1 cellular context compared by ENCODE assay signal in genomic region chr3:149388714-149389417, GRCh38.
A peak's percentile ranks its signal among the peaks of the same experiment; 100 is the strongest.
TF ChIP-seq lines count a peak whose summit lies in the region.

No MANE protein-coding gene starts in this region.

TF ChIP-seq in HepG2, 621 proteins besides CTCF, POLR2A, EP300 and RAD21 (continued from another document and continues in another):
- TF ChIP-seq ZNF326 (CRISPR knock-in tag; IDR thresholded peaks at IDR 0.05; ENCODE audit: borderline replicate concordance) (no peak), HNRNPH1 (optimal IDR thresholded peaks at IDR 0.05; ENCODE audit: low read depth, low read length) (no peak), BCL6 (CRISPR knock-in tag; IDR thresholded peaks at IDR 0.05) (peak; percentile 25; the same call in 1 of the 2 replicates), ZNF816 (CRISPR knock-in tag; IDR thresholded peaks at IDR 0.05; ENCODE audit: borderline replicate concordance) (no peak), SIX4 (CRISPR knock-in tag; IDR thresholded peaks at IDR 0.05) (no peak), PITX1 (CRISPR knock-in tag; IDR thresholded peaks at IDR 0.05) (no peak), PAX8 (CRISPR knock-in tag; IDR thresholded peaks at IDR 0.05; ENCODE audit: borderline replicate concordance) (no peak), SMARCE1 (IDR thresholded peaks at IDR 0.05; ENCODE audit: borderline replicate concordance) (no peak), ZNF367 (CRISPR knock-in tag; IDR thresholded peaks at IDR 0.05; ENCODE audit: borderline replicate concordance) (no peak), ZBTB26 (CRISPR knock-in tag; IDR thresholded peaks at IDR 0.05; ENCODE audit: borderline replicate concordance) (no peak), PRDM10 (CRISPR knock-in tag; IDR thresholded peaks at IDR 0.05; ENCODE audit: low read depth) (no peak), ONECUT2 (CRISPR knock-in tag; IDR thresholded peaks at IDR 0.05) (no peak), ATM (IDR thresholded peaks at IDR 0.05; ENCODE audit: borderline replicate concordance) (no peak), ZNF646 (CRISPR knock-in tag; IDR thresholded peaks at IDR 0.05) (peak; percentile 8; the same call in 1 of the 2 replicates), MXD3 (CRISPR knock-in tag; IDR thresholded peaks at IDR 0.05) (no peak), MED1 (CRISPR knock-in tag; IDR thresholded peaks at IDR 0.05) (peak; percentile 71; the same call in 1 of the 2 replicates), ZNF260 (CRISPR knock-in tag; IDR thresholded peaks at IDR 0.05; ENCODE audit: borderline replicate concordance, low read depth) (no peak), POGZ (CRISPR knock-in tag; IDR thresholded peaks at IDR 0.05) (no peak; the same call in none of the 2 replicates), ZNF83 (CRISPR knock-in tag; IDR thresholded peaks at IDR 0.05; ENCODE audit: borderline replicate concordance) (no peak), ZSCAN21 (CRISPR knock-in tag; IDR thresholded peaks at IDR 0.05; ENCODE audit: borderline replicate concordance) (no peak), ZNF20 (CRISPR knock-in tag; IDR thresholded peaks at IDR 0.05) (no peak), SNAPC2 (CRISPR knock-in tag; IDR thresholded peaks at IDR 0.05) (no peak), ZNF768 (CRISPR knock-in tag; IDR thresholded peaks at IDR 0.05) (no peak), PRDM15 (CRISPR knock-in tag; IDR thresholded peaks at IDR 0.05) (no peak), HMGXB4 (CRISPR knock-in tag; IDR thresholded peaks at IDR 0.05; ENCODE audit: borderline replicate concordance in 1 of 2, low read depth in 1 of 2) (no peak)
- TF ChIP-seq, protein P1, sequence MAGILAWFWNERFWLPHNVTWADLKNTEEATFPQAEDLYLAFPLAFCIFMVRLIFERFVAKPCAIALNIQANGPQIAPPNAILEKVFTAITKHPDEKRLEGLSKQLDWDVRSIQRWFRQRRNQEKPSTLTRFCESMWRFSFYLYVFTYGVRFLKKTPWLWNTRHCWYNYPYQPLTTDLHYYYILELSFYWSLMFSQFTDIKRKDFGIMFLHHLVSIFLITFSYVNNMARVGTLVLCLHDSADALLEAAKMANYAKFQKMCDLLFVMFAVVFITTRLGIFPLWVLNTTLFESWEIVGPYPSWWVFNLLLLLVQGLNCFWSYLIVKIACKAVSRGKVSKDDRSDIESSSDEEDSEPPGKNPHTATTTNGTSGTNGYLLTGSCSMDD (CRISPR knock-in tag; IDR thresholded peaks at IDR 0.05), result no peak
- TF ChIP-seq, protein P2, sequence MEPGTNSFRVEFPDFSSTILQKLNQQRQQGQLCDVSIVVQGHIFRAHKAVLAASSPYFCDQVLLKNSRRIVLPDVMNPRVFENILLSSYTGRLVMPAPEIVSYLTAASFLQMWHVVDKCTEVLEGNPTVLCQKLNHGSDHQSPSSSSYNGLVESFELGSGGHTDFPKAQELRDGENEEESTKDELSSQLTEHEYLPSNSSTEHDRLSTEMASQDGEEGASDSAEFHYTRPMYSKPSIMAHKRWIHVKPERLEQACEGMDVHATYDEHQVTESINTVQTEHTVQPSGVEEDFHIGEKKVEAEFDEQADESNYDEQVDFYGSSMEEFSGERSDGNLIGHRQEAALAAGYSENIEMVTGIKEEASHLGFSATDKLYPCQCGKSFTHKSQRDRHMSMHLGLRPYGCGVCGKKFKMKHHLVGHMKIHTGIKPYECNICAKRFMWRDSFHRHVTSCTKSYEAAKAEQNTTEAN (CRISPR knock-in tag; conservative IDR thresholded peaks at IDR 0.05), result 0 out of 2 replicates have a peak, but pooled peaks have one; percentile 31
- TF ChIP-seq, protein P3, sequence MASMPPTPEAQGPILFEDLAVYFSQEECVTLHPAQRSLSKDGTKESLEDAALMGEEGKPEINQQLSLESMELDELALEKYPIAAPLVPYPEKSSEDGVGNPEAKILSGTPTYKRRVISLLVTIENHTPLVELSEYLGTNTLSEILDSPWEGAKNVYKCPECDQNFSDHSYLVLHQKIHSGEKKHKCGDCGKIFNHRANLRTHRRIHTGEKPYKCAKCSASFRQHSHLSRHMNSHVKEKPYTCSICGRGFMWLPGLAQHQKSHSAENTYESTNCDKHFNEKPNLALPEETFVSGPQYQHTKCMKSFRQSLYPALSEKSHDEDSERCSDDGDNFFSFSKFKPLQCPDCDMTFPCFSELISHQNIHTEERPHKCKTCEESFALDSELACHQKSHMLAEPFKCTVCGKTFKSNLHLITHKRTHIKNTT (CRISPR knock-in tag; IDR thresholded peaks at IDR 0.05), result no peak
- TF ChIP-seq, protein P4, sequence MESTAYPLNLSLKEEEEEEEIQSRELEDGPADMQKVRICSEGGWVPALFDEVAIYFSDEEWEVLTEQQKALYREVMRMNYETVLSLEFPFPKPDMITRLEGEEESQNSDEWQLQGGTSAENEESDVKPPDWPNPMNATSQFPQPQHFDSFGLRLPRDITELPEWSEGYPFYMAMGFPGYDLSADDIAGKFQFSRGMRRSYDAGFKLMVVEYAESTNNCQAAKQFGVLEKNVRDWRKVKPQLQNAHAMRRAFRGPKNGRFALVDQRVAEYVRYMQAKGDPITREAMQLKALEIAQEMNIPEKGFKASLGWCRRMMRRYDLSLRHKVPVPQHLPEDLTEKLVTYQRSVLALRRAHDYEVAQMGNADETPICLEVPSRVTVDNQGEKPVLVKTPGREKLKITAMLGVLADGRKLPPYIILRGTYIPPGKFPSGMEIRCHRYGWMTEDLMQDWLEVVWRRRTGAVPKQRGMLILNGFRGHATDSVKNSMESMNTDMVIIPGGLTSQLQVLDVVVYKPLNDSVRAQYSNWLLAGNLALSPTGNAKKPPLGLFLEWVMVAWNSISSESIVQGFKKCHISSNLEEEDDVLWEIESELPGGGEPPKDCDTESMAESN (CRISPR knock-in tag; conservative IDR thresholded peaks at IDR 0.05), result no peak
- TF ChIP-seq, protein P5, sequence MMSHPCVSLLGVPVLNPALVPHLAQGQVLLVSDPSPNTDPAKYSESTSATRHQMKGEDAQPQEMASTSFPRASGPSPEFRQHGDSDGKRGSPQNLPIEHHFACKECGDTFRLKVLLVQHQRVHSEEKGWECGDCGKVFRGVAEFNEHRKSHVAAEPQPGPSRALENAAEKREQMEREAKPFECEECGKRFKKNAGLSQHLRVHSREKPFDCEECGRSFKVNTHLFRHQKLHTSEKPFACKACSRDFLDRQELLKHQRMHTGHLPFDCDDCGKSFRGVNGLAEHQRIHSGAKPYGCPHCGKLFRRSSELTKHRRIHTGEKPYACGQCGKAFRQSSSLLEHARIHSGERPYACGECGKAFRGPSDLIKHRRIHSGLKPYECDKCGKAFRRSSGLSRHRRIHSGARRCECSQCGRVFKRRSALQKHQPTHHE (CRISPR knock-in tag; IDR thresholded peaks at IDR 0.05; ENCODE audit: borderline replicate concordance), result no peak
